ENCODE assay signal across 29 cellular contexts in genomic region chr20:40814328-40814960, GRCh38.
"Had no signal": no experiment of that assay in that cellular context is flagged by ENCODE, and none has a peak within 500 bp of the region (broad histone marks: within the 10 kb centered on the region; RNA-seq: fewer than 3 reads in every experiment).

No MANE protein-coding gene starts in this region.

- DNase-seq: activated CD4-positive, alpha-beta memory T cell treated with anti-CD3 and anti-CD28 coated beads, Interleukin-2, amount 10 ng/mL, durations not matched to agents 7 days and 5 days; activated CD4-positive, alpha-beta T cell treated with anti-CD3 and anti-CD28 coated beads for 1 hour; activated CD4-positive, alpha-beta T cell treated with anti-CD3 and anti-CD28 coated beads for 48 hours; activated CD4-positive, CD25-positive, alpha-beta regulatory T cell; activated effector memory CD4-positive, alpha-beta T cell treated with Interleukin-2 at 50 U/mL for 16 hours; activated naive CD4-positive, alpha-beta T cell treated with anti-CD3 and anti-CD28 coated beads, Interleukin-2, amount 10 ng/mL, durations not matched to agents 7 days and 5 days; activated naive CD8-positive, alpha-beta T cell treated with anti-CD3 and anti-CD28 coated beads, Interleukin-2, amount 50 U/mL, for 24 hours; activated T-cell treated with anti-CD3 and anti-CD28 coated beads, Interleukin-2, amount 50 U/mL, for 48 hours; anterior cingulate cortex; caudate nucleus; Kasumi-1; KBM-7; MG63; NCI-H1048; NCI-H1105 treated with DMSO at 0.1 percent for 48 hours; NCI-H1436; NCI-H1694; NCI-H1930; NCI-H2081 treated with DMSO at 0.1 percent for 48 hours; NCI-H226; NCI-H446 treated with DMSO at 0.1 percent for 48 hours; NCI-H524; RPMI8226; SIG-M5; T1000; WERI-Rb-1 had no signal

- ATAC-seq: activated naive CD8-positive, alpha-beta T cell treated with anti-CD3 and anti-CD28 coated beads, Interleukin-2, amount 50 U/mL, for 24 hours; Right ventricle myocardium inferior had no signal

- H3K27ac Mint-ChIP-seq: activated CD4-positive, alpha-beta memory T cell treated with anti-CD3 and anti-CD28 coated beads, Interleukin-2, amount 10 ng/mL, durations not matched to agents 7 days and 5 days; activated naive CD4-positive, alpha-beta T cell treated with anti-CD3 and anti-CD28 coated beads, Interleukin-2, amount 10 ng/mL, durations not matched to agents 7 days and 5 days; activated naive CD8-positive, alpha-beta T cell; activated naive CD8-positive, alpha-beta T cell treated with anti-CD3 and anti-CD28 coated beads, Interleukin-2, amount 50 U/mL, for 24 hours; brain had no signal

- H3K36me3 ChIP-seq: MG63, WERI-Rb-1 had no signal

- H3K9me3 ChIP-seq: MG63 had no signal

- H3K4me3 ChIP-seq: MG63 had no signal

- H3K9me3 Mint-ChIP-seq: activated CD4-positive, alpha-beta memory T cell treated with anti-CD3 and anti-CD28 coated beads, Interleukin-2, amount 10 ng/mL, durations not matched to agents 7 days and 5 days; activated naive CD4-positive, alpha-beta T cell treated with anti-CD3 and anti-CD28 coated beads, Interleukin-2, amount 10 ng/mL, durations not matched to agents 7 days and 5 days had no signal

- H3K27me3 Mint-ChIP-seq: activated CD4-positive, alpha-beta memory T cell treated with anti-CD3 and anti-CD28 coated beads, Interleukin-2, amount 10 ng/mL, durations not matched to agents 7 days and 5 days; activated naive CD4-positive, alpha-beta T cell treated with anti-CD3 and anti-CD28 coated beads, Interleukin-2, amount 10 ng/mL, durations not matched to agents 7 days and 5 days; activated naive CD8-positive, alpha-beta T cell; activated naive CD8-positive, alpha-beta T cell treated with anti-CD3 and anti-CD28 coated beads, Interleukin-2, amount 50 U/mL, for 24 hours had no signal

- H3K4me3 Mint-ChIP-seq: activated CD4-positive, alpha-beta memory T cell treated with anti-CD3 and anti-CD28 coated beads, Interleukin-2, amount 10 ng/mL, durations not matched to agents 7 days and 5 days; activated naive CD4-positive, alpha-beta T cell treated with anti-CD3 and anti-CD28 coated beads, Interleukin-2, amount 10 ng/mL, durations not matched to agents 7 days and 5 days; activated naive CD8-positive, alpha-beta T cell; activated naive CD8-positive, alpha-beta T cell treated with anti-CD3 and anti-CD28 coated beads, Interleukin-2, amount 50 U/mL, for 24 hours; brain had no signal

- H3K4me1 Mint-ChIP-seq: activated CD4-positive, alpha-beta memory T cell treated with anti-CD3 and anti-CD28 coated beads, Interleukin-2, amount 10 ng/mL, durations not matched to agents 7 days and 5 days; activated naive CD4-positive, alpha-beta T cell treated with anti-CD3 and anti-CD28 coated beads, Interleukin-2, amount 10 ng/mL, durations not matched to agents 7 days and 5 days; activated naive CD8-positive, alpha-beta T cell treated with anti-CD3 and anti-CD28 coated beads, Interleukin-2, amount 50 U/mL, for 24 hours; brain had no signal

- H3K27me3 ChIP-seq: MG63 had no signal

- H3K27ac ChIP-seq: WERI-Rb-1 had no signal

- H3K36me3 Mint-ChIP-seq: activated naive CD4-positive, alpha-beta T cell treated with anti-CD3 and anti-CD28 coated beads, Interleukin-2, amount 10 ng/mL, durations not matched to agents 7 days and 5 days; activated naive CD8-positive, alpha-beta T cell; brain had no signal
